In genomic region chr10:44063686-44064085, GRCh38 we compare ENCODE assay signal across 39 cellular contexts.
"Had no signal": no experiment of that assay in that cellular context is flagged by ENCODE, and none has a peak within 500 bp of the region (broad histone marks: within the 10 kb centered on the region; RNA-seq: fewer than 3 reads in every experiment).

No MANE protein-coding gene starts in this region.

- H3K4me3 ChIP-seq: adrenal gland, ascending aorta, body of pancreas, breast epithelium, cardiac muscle cell had no signal

- H3K36me3 ChIP-seq: adrenal gland, ascending aorta, brain microvascular endothelial cell, breast epithelium, cardiac muscle cell had no signal

- H3K27me3 ChIP-seq: ascending aorta, body of pancreas, brain microvascular endothelial cell, breast epithelium, cardiac muscle cell had no signal

- H3K4me1 Mint-ChIP-seq: activated naive CD4-positive, alpha-beta T cell treated with anti-CD3 and anti-CD28 coated beads, Interleukin-2, amount 10 ng/mL, durations not matched to agents 7 days and 5 days; activated naive CD4-positive, alpha-beta T cell treated with anti-CD3 and anti-CD28 coated beads, Interleukin-2, amount 50 U/mL, for 24 hours; activated naive CD8-positive, alpha-beta T cell treated with anti-CD3 and anti-CD28 coated beads for 36 hours; activated naive CD8-positive, alpha-beta T cell treated with anti-CD3 and anti-CD28 coated beads, Interleukin-2, amount 10 ng/mL, durations not matched to agents 7 days and 5 days; activated naive CD8-positive, alpha-beta T cell treated with anti-CD3 and anti-CD28 coated beads, Interleukin-2, amount 50 U/mL, for 24 hours; activated T-helper 17 cell treated with anti-CD3 and anti-CD28 coated beads, Interleukin-2, amount 50 U/mL, for 72 hours; central memory CD8-positive, alpha-beta T cell had no signal

- H3K27me3 Mint-ChIP-seq: activated naive CD4-positive, alpha-beta T cell treated with anti-CD3 and anti-CD28 coated beads, Interleukin-2, amount 50 U/mL, for 24 hours had no signal

- ATAC-seq: activated naive CD4-positive, alpha-beta T cell treated with anti-CD3 and anti-CD28 coated beads, Interleukin-2, amount 50 U/mL, for 72 hours; activated naive CD8-positive, alpha-beta T cell treated with anti-CD3 and anti-CD28 coated beads, Interleukin-2, amount 50 U/mL, for 24 hours; activated T-cell treated with anti-CD3 and anti-CD28 coated beads, Interleukin-2, amount 50 U/mL, for 72 hours; activated T-helper 17 cell treated with anti-CD3 and anti-CD28 coated beads, Interleukin-2, amount 50 U/mL, for 72 hours; body of pancreas had no signal

- DNase-seq: activated effector memory CD4-positive, alpha-beta T cell treated with anti-CD3 and anti-CD28 coated beads, Interleukin-2, amount 50 U/mL, for 16 hours; activated effector memory CD4-positive, alpha-beta T cell treated with Interleukin-2 at 50 U/mL for 16 hours; activated gamma-delta T cell; activated gamma-delta T cell treated with Interleukin-2 at 50 U/mL for 16 hours; activated naive CD4-positive, alpha-beta T cell; activated naive CD4-positive, alpha-beta T cell treated with anti-CD3 and anti-CD28 coated beads for 36 hours; activated naive CD4-positive, alpha-beta T cell treated with anti-CD3 and anti-CD28 coated beads, Interleukin-2, amount 10 ng/mL, durations not matched to agents 7 days and 5 days; activated naive CD4-positive, alpha-beta T cell treated with anti-CD3 and anti-CD28 coated beads, Interleukin-2, amount 50 U/mL, for 16 hours; activated naive CD4-positive, alpha-beta T cell treated with Interleukin-2 at 50 U/mL for 16 hours; activated naive CD8-positive, alpha-beta T cell treated with anti-CD3 and anti-CD28 coated beads for 36 hours; activated naive CD8-positive, alpha-beta T cell treated with anti-CD3 and anti-CD28 coated beads, Interleukin-2, amount 10 ng/mL, durations not matched to agents 7 days and 5 days; activated naive CD8-positive, alpha-beta T cell treated with anti-CD3 and anti-CD28 coated beads, Interleukin-2, amount 50 U/mL, for 24 hours; activated T-cell treated with anti-CD3 and anti-CD28 coated beads for 4 hours; activated T-cell treated with anti-CD3 and anti-CD28 coated beads, Interleukin-2, amount 50 U/mL, for 1 hour; activated T-cell treated with anti-CD3 and anti-CD28 coated beads, Interleukin-2, amount 50 U/mL, for 24 hours; activated T-cell treated with anti-CD3 and anti-CD28 coated beads, Interleukin-2, amount 50 U/mL, for 4 hours; activated T-cell treated with anti-CD3 and anti-CD28 coated beads, Interleukin-2, amount 50 U/mL, for 48 hours; activated T-cell treated with anti-CD3 and anti-CD28 coated beads, Interleukin-2, amount 50 U/mL, for 72 hours; adrenal gland; amniotic stem cell; amygdala; anterior cingulate cortex; aorta; body of pancreas; brain microvascular endothelial cell; caudate nucleus; central memory CD4-positive, alpha-beta T cell; cerebellar nuclear complex had no signal

- H3K27ac Mint-ChIP-seq: activated naive CD4-positive, alpha-beta T cell treated with anti-CD3 and anti-CD28 coated beads for 36 hours; activated naive CD4-positive, alpha-beta T cell treated with anti-CD3 and anti-CD28 coated beads, Interleukin-2, amount 10 ng/mL, durations not matched to agents 7 days and 5 days; activated naive CD4-positive, alpha-beta T cell treated with anti-CD3 and anti-CD28 coated beads, Interleukin-2, amount 50 U/mL, for 24 hours; activated naive CD8-positive, alpha-beta T cell; activated naive CD8-positive, alpha-beta T cell treated with anti-CD3 and anti-CD28 coated beads for 36 hours; activated naive CD8-positive, alpha-beta T cell treated with anti-CD3 and anti-CD28 coated beads, Interleukin-2, amount 10 ng/mL, durations not matched to agents 7 days and 5 days; activated naive CD8-positive, alpha-beta T cell treated with anti-CD3 and anti-CD28 coated beads, Interleukin-2, amount 50 U/mL, for 24 hours; activated T-cell treated with anti-CD3 and anti-CD28 coated beads, Interleukin-2, amount 50 U/mL, for 24 hours; activated T-cell treated with anti-CD3 and anti-CD28 coated beads, Interleukin-2, amount 50 U/mL, for 72 hours; activated T-helper 1 cell treated with anti-CD3 and anti-CD28 coated beads, Interleukin-12 subunit alpha, Interleukin-12 subunit beta, Interleukin-2, Interleukin-4 antibody, amounts not matched to agents 30 ng/mL and 10 ng/mL and 1 ng/mL, durations not matched to agents 14 hours and 24 hours and 36 hours; activated T-helper 17 cell treated with anti-CD3 and anti-CD28 coated beads, Interleukin-2, amount 50 U/mL, for 72 hours; activated T-helper 2 cell treated with anti-CD3 and anti-CD28 coated beads, Interferon-gamma antibody, Interleukin-2, Interleukin-4, amounts not matched to agents 10 μg/mL and 5 μg/mL and 100 μg/mL, durations not matched to agents 14 hours and 24 hours and 36 hours; brain had no signal

- H3K4me3 Mint-ChIP-seq: activated naive CD4-positive, alpha-beta T cell treated with anti-CD3 and anti-CD28 coated beads for 36 hours; activated naive CD4-positive, alpha-beta T cell treated with anti-CD3 and anti-CD28 coated beads, Interleukin-2, amount 10 ng/mL, durations not matched to agents 7 days and 5 days; activated naive CD4-positive, alpha-beta T cell treated with anti-CD3 and anti-CD28 coated beads, Interleukin-2, amount 50 U/mL, for 24 hours; activated naive CD8-positive, alpha-beta T cell; activated naive CD8-positive, alpha-beta T cell treated with anti-CD3 and anti-CD28 coated beads for 36 hours; activated naive CD8-positive, alpha-beta T cell treated with anti-CD3 and anti-CD28 coated beads, Interleukin-2, amount 10 ng/mL, durations not matched to agents 7 days and 5 days; activated naive CD8-positive, alpha-beta T cell treated with anti-CD3 and anti-CD28 coated beads, Interleukin-2, amount 50 U/mL, for 24 hours; activated T-cell treated with anti-CD3 and anti-CD28 coated beads, Interleukin-2, amount 50 U/mL, for 24 hours; activated T-cell treated with anti-CD3 and anti-CD28 coated beads, Interleukin-2, amount 50 U/mL, for 4 hours; activated T-cell treated with anti-CD3 and anti-CD28 coated beads, Interleukin-2, amount 50 U/mL, for 72 hours; activated T-helper 1 cell treated with anti-CD3 and anti-CD28 coated beads, Interleukin-12 subunit alpha, Interleukin-12 subunit beta, Interleukin-2, Interleukin-4 antibody, amounts not matched to agents 30 ng/mL and 10 ng/mL and 1 ng/mL, durations not matched to agents 14 hours and 24 hours and 36 hours; activated T-helper 17 cell treated with anti-CD3 and anti-CD28 coated beads, Interleukin-2, amount 50 U/mL, for 72 hours; brain; central memory CD8-positive, alpha-beta T cell had no signal

- H3K4me1 ChIP-seq: adrenal gland, breast epithelium had no signal

- H3K9me3 ChIP-seq: adrenal gland, ascending aorta, body of pancreas, breast epithelium had no signal

- H3K9me3 Mint-ChIP-seq: activated naive CD4-positive, alpha-beta T cell treated with anti-CD3 and anti-CD28 coated beads for 36 hours; activated naive CD4-positive, alpha-beta T cell treated with anti-CD3 and anti-CD28 coated beads, Interleukin-2, amount 10 ng/mL, durations not matched to agents 7 days and 5 days; activated naive CD4-positive, alpha-beta T cell treated with anti-CD3 and anti-CD28 coated beads, Interleukin-2, amount 50 U/mL, for 24 hours; activated naive CD4-positive, alpha-beta T cell treated with anti-CD3 and anti-CD28 coated beads, Interleukin-2, amount 50 U/mL, for 72 hours; activated naive CD8-positive, alpha-beta T cell treated with anti-CD3 and anti-CD28 coated beads for 36 hours; activated naive CD8-positive, alpha-beta T cell treated with anti-CD3 and anti-CD28 coated beads, Interleukin-2, amount 10 ng/mL, durations not matched to agents 7 days and 5 days; activated naive CD8-positive, alpha-beta T cell treated with anti-CD3 and anti-CD28 coated beads, Interleukin-2, amount 50 U/mL, for 24 hours; activated T-cell treated with anti-CD3 and anti-CD28 coated beads, Interleukin-2, amount 50 U/mL, for 24 hours; activated T-cell treated with anti-CD3 and anti-CD28 coated beads, Interleukin-2, amount 50 U/mL, for 4 hours; activated T-cell treated with anti-CD3 and anti-CD28 coated beads, Interleukin-2, amount 50 U/mL, for 72 hours; activated T-helper 1 cell treated with anti-CD3 and anti-CD28 coated beads, Interleukin-12 subunit alpha, Interleukin-12 subunit beta, Interleukin-2, Interleukin-4 antibody, amounts not matched to agents 30 ng/mL and 10 ng/mL and 1 ng/mL, durations not matched to agents 14 hours and 24 hours and 36 hours; activated T-helper 17 cell treated with anti-CD3 and anti-CD28 coated beads, Interleukin-2, amount 50 U/mL, for 72 hours; activated T-helper 2 cell treated with anti-CD3 and anti-CD28 coated beads, Interferon-gamma antibody, Interleukin-2, Interleukin-4, amounts not matched to agents 10 μg/mL and 5 μg/mL and 100 μg/mL, durations not matched to agents 14 hours and 24 hours and 36 hours; brain; central memory CD8-positive, alpha-beta T cell had no signal

- H3K27ac ChIP-seq: adrenal gland, ascending aorta, brain microvascular endothelial cell, breast epithelium, cardiac muscle cell had no signal
